Comparison of ENCODE assay signal across 12 cellular contexts in genomic region chr5:154351566-154351965, GRCh38.
DNase-seq lines count a peak whose midpoint lies in the region; ATAC-seq, FAIRE-seq and TF ChIP-seq lines count a peak whose summit lies in the region.
"Had no signal": no experiment of that assay in that cellular context is flagged by ENCODE, and none has a peak within 500 bp of the region (broad histone marks: within the 10 kb centered on the region; RNA-seq: fewer than 3 reads in every experiment).

No MANE protein-coding gene starts in this region.

- no peaks in the 10 kb centered on the region for H3K9me3 ChIP-seq in PC-3 (ENCODE audit: low read length)
- H3K9me3 ChIP-seq: colonic mucosa had no signal

- H3K4me3 ChIP-seq in PC-3 (ENCODE audit: low read length) (no peak overlapping the region), lower leg skin (ENCODE audit: low read depth, poor library complexity, severe bottlenecking) (no peak overlapping the region)
- H3K4me3 ChIP-seq: colonic mucosa had no signal

- POLR2A ChIA-PET in PC-3 (lab: Charles Lee; ENCODE audit: unreplicated experiment) = no interaction called here

- peak; percentile 77 for FAIRE-seq in GM12891 (lab: Jason Lieb, UNC)

- no peaks in the 10 kb centered on the region; the same call in 1 of the 2 replicates for H3K36me3 ChIP-seq in PC-3 (ENCODE audit: low read depth, low read length)
- H3K36me3 ChIP-seq: colonic mucosa had no signal

- TF ChIP-seq CTCF in PC-3 (conservative IDR thresholded peaks at IDR 0.05; ENCODE audit: low read depth, low read length) (no peak), lower leg skin (IDR thresholded peaks at IDR 0.05) (no peak)

- intact Hi-C loops in PC-3 (cut with micrococcal nuclease) (no loop called here), lower leg skin (cut with DNase I; ENCODE audit: low total_unique reads) (no loop called here)

- no peak overlapping the region for H3K27ac Mint-ChIP-seq in T-helper 2 cell treated with Interferon-gamma antibody and Interleukin-4, amounts not matched to agents 5 μg/mL and 100 μg/mL, for 36 hours

- DNase-seq in GM12891 (ENCODE audit: insufficient read length, low spot score) (no peak), PC-3 (peak; percentile 7), lower leg skin (ENCODE audit: low spot score in 2 of 2) (no peak), SW480 (ENCODE audit: low spot score) (no peak), SHP77 (lab: John Stamatoyannopoulos, UW) (no peak)
- no peak for DNase-seq in T-helper 2 cell treated with Interferon-gamma antibody and Interleukin-4, amounts not matched to agents 5 μg/mL and 100 μg/mL, for 36 hours (ENCODE audit: low spot score)
- DNase-seq: colonic mucosa, midbrain, RPMI8226 had no signal

- no peak overlapping the region for H3K4me3 Mint-ChIP-seq in T-helper 2 cell treated with Interferon-gamma antibody and Interleukin-4, amounts not matched to agents 5 μg/mL and 100 μg/mL, for 36 hours

- no TSS peak for BruUV-seq in PC-3 (replicated peaks; lab: Mats Ljungman, UMichigan)

- H3K4me1 ChIP-seq in PC-3 (ENCODE audit: insufficient read depth, low read length) = peaks cover 12% of the 10 kb centered on the region
- H3K4me1 ChIP-seq: colonic mucosa had no signal

- peaks cover 16% of the 10 kb centered on the region for H3K4me1 Mint-ChIP-seq in T-helper 2 cell treated with Interferon-gamma antibody and Interleukin-4, amounts not matched to agents 5 μg/mL and 100 μg/mL, for 36 hours (ENCODE audit: low read depth)

- H2AFZ ChIP-seq in PC-3 (ENCODE audit: low read length) = no peak overlapping the region
- H2AFZ ChIP-seq: parathyroid adenoma had no signal

- no peaks in the 10 kb centered on the region for H3F3A ChIP-seq in PC-3 (ENCODE audit: low read length, unreplicated experiment)

- TF ChIP-seq POLR2A in GM12891 (IDR thresholded peaks at IDR 0.05; ENCODE audit: low read depth, low read length) = no peak
- no peak for TF ChIP-seq POLR2A in lower leg skin (IDR thresholded peaks at IDR 0.05)

- H3K9ac ChIP-seq in PC-3 (ENCODE audit: low read length) = no peak overlapping the region
- H3K9ac ChIP-seq: parathyroid adenoma had no signal

- peaks cover 1% of the 10 kb centered on the region for H3K36me3 Mint-ChIP-seq in T-helper 2 cell treated with Interferon-gamma antibody and Interleukin-4, amounts not matched to agents 5 μg/mL and 100 μg/mL, for 36 hours (ENCODE audit: low read depth)

- 96 to 98% methylated on average over 3 of the region's 3 CpGs for WGBS in lower leg skin, 2 donors

- no peak overlapping the region for H3K4me2 ChIP-seq in PC-3 (ENCODE audit: low read length)

- no peaks in the 10 kb centered on the region for H3K9me3 Mint-ChIP-seq in T-helper 2 cell treated with Interferon-gamma antibody and Interleukin-4, amounts not matched to agents 5 μg/mL and 100 μg/mL, for 36 hours

- no peaks in the 10 kb centered on the region for H3K27me3 Mint-ChIP-seq in T-helper 2 cell treated with Interferon-gamma antibody and Interleukin-4, amounts not matched to agents 5 μg/mL and 100 μg/mL, for 36 hours (ENCODE audit: low read depth)

- no peaks in the 10 kb centered on the region for H3K27me3 ChIP-seq in PC-3 (ENCODE audit: low read length)
- H3K27me3 ChIP-seq: colonic mucosa had no signal

- ATAC-seq in GM19035 (IDR thresholded peaks at IDR 0.05; ENCODE audit: unreplicated experiment) (peak; percentile 52), HG02852 (IDR thresholded peaks at IDR 0.05; ENCODE audit: unreplicated experiment) (peak; percentile 65), PC-3 (no peak)

- H4K20me1 ChIP-seq in PC-3 (ENCODE audit: low read length) = no peaks in the 10 kb centered on the region

- H3K9me2 ChIP-seq in PC-3 (replicated peaks; ENCODE audit: low read length) = no peaks in the 10 kb centered on the region

- CTCF ChIA-PET in PC-3 (lab: Charles Lee) = no interaction called here

- H3K27ac ChIP-seq in PC-3 (ENCODE audit: low read length) = no peak overlapping the region
- H3K27ac ChIP-seq: colonic mucosa, parathyroid adenoma had no signal

- no peaks in the 10 kb centered on the region for H3K79me2 ChIP-seq in PC-3 (ENCODE audit: low read length)
- H3K79me2 ChIP-seq: parathyroid adenoma had no signal

TF ChIP-seq in GM12891, 5 proteins besides CTCF, POLR2A, EP300 and RAD21:
- TF ChIP-seq SPI1 (IDR thresholded peaks at IDR 0.05; ENCODE audit: low read depth, low read length) = no peak
- no peak for TF ChIP-seq TAF1 (IDR thresholded peaks at IDR 0.05; ENCODE audit: low read depth, low read length)
- TF ChIP-seq POLR2AphosphoS5 (IDR thresholded peaks at IDR 0.05; ENCODE audit: low read depth, low read length) = no peak
- TF ChIP-seq PAX5 (IDR thresholded peaks at IDR 0.05; ENCODE audit: insufficient read depth, low read length, severe bottlenecking) = no peak
- no peak for TF ChIP-seq POU2F2 (IDR thresholded peaks at IDR 0.05; ENCODE audit: low read depth, low read length)
TF ChIP-seq in GM12891: peak in this region for 0.
